ENCODE assay signal across 8 cellular contexts in genomic region chr3:22089284-22089683, GRCh38.
DNase-seq lines count a peak whose midpoint lies in the region; ATAC-seq and TF ChIP-seq lines count a peak whose summit lies in the region.

No MANE protein-coding gene starts in this region.

- POLR2A ChIA-PET in CD8-positive, alpha-beta memory T cell (lab: Charles Lee) = no interaction called here

- no peaks in the 10 kb centered on the region for H3K27me3 ChIP-seq in DND-41 (ENCODE audit: insufficient read depth, low read length, poor library complexity)
- no peaks in the 10 kb centered on the region for H3K27me3 ChIP-seq in CD8-positive, alpha-beta memory T cell (ENCODE audit: insufficient read depth, low read length, poor library complexity, severe bottlenecking)

- H3K27me3 Mint-ChIP-seq in CD8-positive, alpha-beta memory T cell = no peaks in the 10 kb centered on the region

- peak; percentile 62 for TF ChIP-seq CTCF in DND-41 (IDR thresholded peaks at IDR 0.05; ENCODE audit: borderline replicate concordance, extremely low read depth, low read length, poor library complexity, severe bottlenecking)

- no peaks in the 10 kb centered on the region for H3K36me3 ChIP-seq in DND-41 (ENCODE audit: insufficient read depth, low read length)
- H3K36me3 ChIP-seq in CD8-positive, alpha-beta memory T cell (ENCODE audit: insufficient read depth, low read length) = no peaks in the 10 kb centered on the region

- no peak overlapping the region for H3K9ac ChIP-seq in DND-41 (ENCODE audit: low read depth, low read length)

- H3K36me3 Mint-ChIP-seq in CD8-positive, alpha-beta memory T cell = peaks cover 0 to 2% (median 0%) of the 10 kb centered on the region in 3 donors

- H3K27ac Mint-ChIP-seq in CD8-positive, alpha-beta memory T cell = no peak overlapping the region

- H3K4me3 ChIP-seq in DND-41 (ENCODE audit: low read depth in 1 of 2, low read length in 2 of 2) = no peak overlapping the region
- H3K4me3 ChIP-seq in CD8-positive, alpha-beta memory T cell (ENCODE audit: low read length) = no peak overlapping the region

- no peaks in the 10 kb centered on the region for H3K79me2 ChIP-seq in DND-41 (ENCODE audit: insufficient read depth, low read length)

- H3K4me2 ChIP-seq in DND-41 (ENCODE audit: insufficient read depth, low read length) = no peak overlapping the region

- no peaks in the 10 kb centered on the region for H3K9me3 ChIP-seq in DND-41 (ENCODE audit: insufficient read depth, low read length, severe bottlenecking)
- no peaks in the 10 kb centered on the region for H3K9me3 ChIP-seq in CD8-positive, alpha-beta memory T cell (ENCODE audit: low read length)

- CTCF ChIA-PET in CD8-positive, alpha-beta memory T cell (lab: Charles Lee) = no interaction called here

- peak overlapping the region; percentile 49; the same call in 1 of the 2 replicates for H2AFZ ChIP-seq in DND-41 (ENCODE audit: low read depth, low read length)

- no peaks in the 10 kb centered on the region for H4K20me1 ChIP-seq in DND-41 (ENCODE audit: insufficient read depth, low read length)

- H3K4me3 Mint-ChIP-seq in CD8-positive, alpha-beta memory T cell = no peak overlapping the region

- no peak overlapping the region for H3K27ac ChIP-seq in DND-41 (ENCODE audit: low read length)
- no peak overlapping the region for H3K27ac ChIP-seq in CD8-positive, alpha-beta memory T cell (ENCODE audit: low read depth, low read length)

- DNase-seq in DND-41 (peak; percentile 4), NCI-H774 (lab: John Stamatoyannopoulos, UW) (peak; percentile 40), stromal cell of bone marrow (ENCODE audit: low read depth) (peak; percentile 0)
- no peak for DNase-seq in CD8-positive, alpha-beta memory T cell
- DNase-seq in activated naive CD4-positive, alpha-beta T cell (lab: John Stamatoyannopoulos, UW) = no peak

- H3K4me1 Mint-ChIP-seq in CD8-positive, alpha-beta memory T cell = no peaks in the 10 kb centered on the region

- H3K9me3 Mint-ChIP-seq in CD8-positive, alpha-beta memory T cell = peaks cover 0 to 12% (median 10%) of the 10 kb centered on the region in 5 donors

- no peaks in the 10 kb centered on the region for H3K4me1 ChIP-seq in DND-41 (ENCODE audit: insufficient read depth, low read length)
- H3K4me1 ChIP-seq in CD8-positive, alpha-beta memory T cell (ENCODE audit: insufficient read depth, low read length) = no peaks in the 10 kb centered on the region

- ATAC-seq in DND-41 (ENCODE audit: insufficient read depth, low read depth) = peak; percentile 49; the same call in 1 of the 3 replicates
- ATAC-seq in GM19328 (IDR thresholded peaks at IDR 0.05; ENCODE audit: unreplicated experiment) = peak; percentile 84
- ATAC-seq in HG03135 (IDR thresholded peaks at IDR 0.05; ENCODE audit: unreplicated experiment) = peak; percentile 89
- ATAC-seq in esophagus mucosa = peak; percentile 65

Comparison
In these comparisons a context has a peak if more than half of its experiments do, and no peak if none do; other contexts are left out.
1. DNase-seq: peak in DND-41 (single experiment), NCI-H774 (single experiment) and stromal cell of bone marrow (single experiment); none in CD8-positive, alpha-beta memory T cell (0 of 5) and activated naive CD4-positive, alpha-beta T cell (0 of 4).
2. Peak in every context shown above with its lines, with median percentiles within 50 percentile points of each other: ATAC-seq.